In the genomic region with DNA sequence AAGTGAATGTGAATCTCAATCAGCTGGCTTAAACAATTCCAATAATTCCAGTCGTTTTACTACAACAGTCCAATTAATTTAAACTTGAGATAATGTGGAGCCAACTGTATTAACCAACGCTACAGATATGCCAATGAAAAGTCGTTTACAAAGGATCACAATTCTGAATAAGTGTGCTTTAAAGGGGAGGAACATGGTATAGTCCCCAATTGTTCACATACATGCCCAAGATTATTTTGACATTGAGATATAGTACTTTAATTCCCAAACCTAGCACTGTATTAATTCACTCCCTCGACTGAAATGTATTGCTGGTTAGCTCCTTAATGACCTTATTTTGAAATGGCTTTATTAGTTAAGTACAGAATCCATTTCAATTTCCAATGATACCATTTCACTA, we compare ENCODE assay signal across 8 cellular contexts. TPM values are rescaled to one million over a fixed set of nuclear protein-coding genes. Genes with fewer than 3 reads are reported as not detected.
DNase-seq lines count a peak whose midpoint lies in the region; ATAC-seq, FAIRE-seq and TF ChIP-seq lines count a peak whose summit lies in the region.

No MANE protein-coding gene starts in this region.

- no peak for TF ChIP-seq POLR2A in right lobe of liver (IDR thresholded peaks at IDR 0.05)
- no peak for TF ChIP-seq POLR2A in transverse colon (IDR thresholded peaks at IDR 0.05)

- H4K20me1 ChIP-seq in astrocyte (ENCODE audit: insufficient read depth, low read length), result peaks cover 64% of the 10 kb centered on the region

- peak overlapping the region; percentile 96 for H3K9ac ChIP-seq in astrocyte (ENCODE audit: low read length)

- H3K27ac ChIP-seq in astrocyte (ENCODE audit: low read depth, low read length) (peak overlapping the region; percentile 94), right lobe of liver (peak overlapping the region; percentile 99 to 100 (median 100)), transverse colon (peak overlapping the region; percentile 20 to 100 (median 98))

- no peak for TF ChIP-seq EP300 in transverse colon (IDR thresholded peaks at IDR 0.05; ENCODE audit: low read depth)

- no peaks in the 10 kb centered on the region for H3K27me3 Mint-ChIP-seq in activated naive CD4-positive, alpha-beta T cell treated with anti-CD3 and anti-CD28 coated beads for 36 hours (ENCODE audit: low read depth)
- H3K27me3 Mint-ChIP-seq in astrocyte (ENCODE audit: low read depth, unreplicated experiment), result no peaks in the 10 kb centered on the region

- H2AFZ ChIP-seq in astrocyte (ENCODE audit: low read depth, low read length), result no peak overlapping the region

- CTCF ChIA-PET in activated naive CD4-positive, alpha-beta T cell treated with anti-CD3 and anti-CD28 coated beads for 36 hours (lab: Charles Lee), result interaction anchor here (0.6 to 1.0 kb wide), 4 partner anchors 20 to 1077 kb away, joined by 3 to 4 read pairs (median 3); no protein-coding TSS in a partner anchor

- H3K27me3 ChIP-seq in astrocyte (ENCODE audit: insufficient read depth, low read length) (no peaks in the 10 kb centered on the region), right lobe of liver (no peaks in the 10 kb centered on the region), transverse colon (no peaks in the 10 kb centered on the region)

- no peak for FAIRE-seq in astrocyte (lab: Jason Lieb, UNC)

- TF ChIP-seq CTCF in astrocyte (IDR thresholded peaks at IDR 0.05; ENCODE audit: insufficient read depth, low read depth, low read length) (no peak), right lobe of liver (IDR thresholded peaks at IDR 0.05) (no peak), transverse colon (IDR thresholded peaks at IDR 0.05) (no peak)

- H3K4me3 ChIP-seq in astrocyte (ENCODE audit: insufficient read depth, low read depth, low read length) (peak overlapping the region; percentile 89), right lobe of liver (peak overlapping the region; percentile 77 to 90 (median 87)), transverse colon (peak overlapping the region in 3 of 4 donors; percentile 83 to 94 (median 91))

- no peak for DNase-seq in activated naive CD4-positive, alpha-beta T cell treated with anti-CD3 and anti-CD28 coated beads for 36 hours
- DNase-seq in activated naive CD4-positive, alpha-beta T cell treated with Interleukin-2 at 50 U/mL for 16 hours, result no peak
- DNase-seq in astrocyte (ENCODE audit: low read depth), result no peak
- no peak for DNase-seq in right lobe of liver
- DNase-seq in transverse colon, result no peak
- no peak for DNase-seq in SKM-1 treated with dmso at 0.1 percent for 144 hours (lab: John Stamatoyannopoulos, UW; ENCODE audit: unreplicated experiment)
- DNase-seq in NCI-H82 treated with DMSO at 0.1 percent for 48 hours (lab: John Stamatoyannopoulos, UW; ENCODE audit: unreplicated experiment), result no peak

- in situ Hi-C loops in transverse colon (cut with MboI; ENCODE audit: low pct_ligation_motif_present in 1 of 4, low pct_unique_long_range_greater_than_20kb in 1 of 4, low sequenced_read_pairs in 3 of 4), result no loop called here

- H3K36me3 Mint-ChIP-seq in activated naive CD4-positive, alpha-beta T cell treated with anti-CD3 and anti-CD28 coated beads for 36 hours (ENCODE audit: low read depth), result peaks cover 14% of the 10 kb centered on the region
- no peaks in the 10 kb centered on the region for H3K36me3 Mint-ChIP-seq in astrocyte (ENCODE audit: low read depth, unreplicated experiment)

- peaks cover 53% of the 10 kb centered on the region for H3K4me1 Mint-ChIP-seq in activated naive CD4-positive, alpha-beta T cell treated with anti-CD3 and anti-CD28 coated beads for 36 hours (ENCODE audit: low read depth)
- H3K4me1 Mint-ChIP-seq in astrocyte (ENCODE audit: low read depth, unreplicated experiment), result peaks cover 12% of the 10 kb centered on the region

- H3K4me1 ChIP-seq in astrocyte (ENCODE audit: insufficient read depth, low read length) (peaks cover 17% of the 10 kb centered on the region), right lobe of liver (peaks cover 0 to 38% (median 9%) of the 10 kb centered on the region in 4 donors), transverse colon (peaks cover 13 to 54% (median 26%) of the 10 kb centered on the region in 4 donors)

- H3K4me2 ChIP-seq in astrocyte (ENCODE audit: low read length), result peak overlapping the region; percentile 90

- H3K4me3 Mint-ChIP-seq in activated naive CD4-positive, alpha-beta T cell treated with anti-CD3 and anti-CD28 coated beads for 36 hours, result peak overlapping the region; percentile 86
- H3K4me3 Mint-ChIP-seq in astrocyte (ENCODE audit: unreplicated experiment), result peak overlapping the region; percentile 99

- intact Hi-C loops in activated naive CD4-positive, alpha-beta T cell treated with anti-CD3 and anti-CD28 coated beads for 36 hours (cut with micrococcal nuclease), result no loop called here
- intact Hi-C loops in right lobe of liver (cut with DNase I) (no loop called here), transverse colon (cut with DNase I; ENCODE audit: low total_unique reads) (no loop called here)

- H3K9me3 ChIP-seq in astrocyte (ENCODE audit: insufficient read depth, low read depth, low read length) (no peaks in the 10 kb centered on the region), right lobe of liver (no peaks in the 10 kb centered on the region), transverse colon (no peaks in the 10 kb centered on the region)

- H3K36me3 ChIP-seq in astrocyte (ENCODE audit: insufficient read depth, low read length), result no peaks in the 10 kb centered on the region
- no peaks in the 10 kb centered on the region for H3K36me3 ChIP-seq in right lobe of liver
- no peaks in the 10 kb centered on the region for H3K36me3 ChIP-seq in transverse colon

- H3K27ac Mint-ChIP-seq in activated naive CD4-positive, alpha-beta T cell treated with anti-CD3 and anti-CD28 coated beads for 36 hours, result no peak overlapping the region
- no peak overlapping the region for H3K27ac Mint-ChIP-seq in astrocyte (ENCODE audit: unreplicated experiment)

- no peaks in the 10 kb centered on the region for H3K9me3 Mint-ChIP-seq in activated naive CD4-positive, alpha-beta T cell treated with anti-CD3 and anti-CD28 coated beads for 36 hours
- no peaks in the 10 kb centered on the region for H3K9me3 Mint-ChIP-seq in astrocyte (ENCODE audit: unreplicated experiment)

- 0% methylated on average over 4 of the region's 4 CpGs for WGBS in right lobe of liver (ENCODE audit: insufficient coverage, low coverage, low lambda C conversion rate, missing lambda C conversion rate)
- WGBS in transverse colon (ENCODE audit: low coverage in 1 of 2), 2 donors, result 0 to 1% methylated on average over 2 to 4 of the region's 4 CpGs

- ATAC-seq in right lobe of liver (no peak), GM18861 (IDR thresholded peaks at IDR 0.05; ENCODE audit: unreplicated experiment) (no peak)

- H3K79me2 ChIP-seq in astrocyte (ENCODE audit: insufficient read depth, low read length), result peaks cover 75% of the 10 kb centered on the region

RNA-seq across cellular contexts. Expression of a gene that starts 2.5 kb away (rescaled TPM):
- total RNA-seq in activated naive CD4-positive, alpha-beta T cell treated with anti-CD3 and anti-CD28 coated beads for 36 hours, result 10 to 100 TPM; 47.6 to 49.8 TPM
- total RNA-seq in astrocyte (65.4 and 66.8 TPM in 2 replicates), right lobe of liver (10 to 100 TPM; 10.6 to 25.3 (median 18.6) TPM), transverse colon (10 to 100 TPM; 16.3 to 44.9 (median 20.7) TPM)
